In genomic region chr10:14417336-14417735, GRCh38 we compare ENCODE assay signal across 8 cellular contexts.
A peak's percentile ranks its signal among the peaks of the same experiment; 100 is the strongest.
DNase-seq lines count a peak whose midpoint lies in the region; FAIRE-seq and TF ChIP-seq lines count a peak whose summit lies in the region.
"Not testable (repeated sequence)": the region's sequence is repeated elsewhere in the genome, so short reads cannot be mapped to it uniquely, and the experiment has no call there.

No MANE protein-coding gene starts in this region.

- not testable (repeated sequence) for H2AK5ac ChIP-seq in H9 (ENCODE audit: insufficient read length, low read length); mesendoderm (ENCODE audit: low read length); neuronal stem cell (ENCODE audit: low read depth, low read length)

- not testable (repeated sequence) for DNase-seq in Caco-2; H9; astrocyte (ENCODE audit: low read depth); neuronal stem cell (ENCODE audit: low spot score); smooth muscle cell (lab: John Stamatoyannopoulos, UW; ENCODE audit: unreplicated experiment)
- DNase-seq in mesendoderm, result peak; percentile 60

- not testable (repeated sequence) for H3K27me3 Mint-ChIP-seq in Caco-2 (ENCODE audit: insufficient read depth, unreplicated experiment); H9 (ENCODE audit: low read depth); astrocyte (ENCODE audit: low read depth, unreplicated experiment)

- H2BK12ac ChIP-seq in H9 (ENCODE audit: insufficient read length, low read depth, low read length); neuronal stem cell (ENCODE audit: low read length): not testable (repeated sequence)

- not testable (repeated sequence) for H2BK120ac ChIP-seq in H9 (ENCODE audit: low read depth, low read length, poor library complexity, severe bottlenecking); mesendoderm (ENCODE audit: low read depth, low read length); neuronal stem cell (ENCODE audit: low read depth, low read length)

- H3F3A ChIP-seq in smooth muscle cell (ENCODE audit: low read depth), result not testable (repeated sequence)

- not testable (repeated sequence) for H3K4me2 ChIP-seq in H9 (ENCODE audit: insufficient read depth, insufficient read length, low read length); astrocyte (ENCODE audit: low read length); mesendoderm (ENCODE audit: low read length); neuronal stem cell (ENCODE audit: insufficient read depth, low read length, poor library complexity, severe bottlenecking); smooth muscle cell

- TF ChIP-seq CTCF in Caco-2 (IDR thresholded peaks at IDR 0.05; ENCODE audit: insufficient read depth in 1 of 2, low read depth in 1 of 2, low read length in 1 of 2, severe bottlenecking in 1 of 2, unreplicated experiment in 1 of 2); H9 (conservative IDR thresholded peaks at IDR 0.05); astrocyte (IDR thresholded peaks at IDR 0.05; ENCODE audit: insufficient read depth, low read depth, low read length); smooth muscle cell (IDR thresholded peaks at IDR 0.05; ENCODE audit: borderline replicate concordance, insufficient read depth, poor library complexity, severe bottlenecking): not testable (repeated sequence)

- H3K79me2 ChIP-seq in H9 (ENCODE audit: insufficient read depth, low read length); astrocyte (ENCODE audit: insufficient read depth, low read length); mesendoderm (ENCODE audit: control insufficient read depth, insufficient read depth, low read length); smooth muscle cell (ENCODE audit: low read depth): not testable (repeated sequence)

- not testable (repeated sequence) for H3K9me3 Mint-ChIP-seq in Caco-2 (ENCODE audit: unreplicated experiment); H9; astrocyte (ENCODE audit: unreplicated experiment)

- not testable (repeated sequence) for H3K27ac ChIP-seq in H9 (ENCODE audit: insufficient read length, low read depth, low read length); astrocyte (ENCODE audit: low read depth, low read length); neuronal stem cell (replicated peaks; ENCODE audit: low read length)
- H3K27ac ChIP-seq in HUES48 (ENCODE audit: low read depth, low read length) (peak overlapping the region; percentile 88), HUES64 (ENCODE audit: low read depth, low read length) (peak overlapping the region; percentile 74), mesendoderm (ENCODE audit: low read depth, low read length) (peak overlapping the region; percentile 72), smooth muscle cell (ENCODE audit: low read depth) (peak overlapping the region; percentile 91)

- not testable (repeated sequence) for H2AFZ ChIP-seq in H9 (ENCODE audit: low read length); astrocyte (ENCODE audit: low read depth, low read length); smooth muscle cell (ENCODE audit: low read depth)
- H2AFZ ChIP-seq in neuronal stem cell (ENCODE audit: low read length), result peak overlapping the region; percentile 26

- BruUV-seq in Caco-2 (replicated peaks; lab: Mats Ljungman, UMichigan), result not testable (repeated sequence)

- not testable (repeated sequence) for H4K8ac ChIP-seq in H9 (replicated peaks; ENCODE audit: insufficient read length, low read depth, low read length); mesendoderm (ENCODE audit: low read depth, low read length); neuronal stem cell (ENCODE audit: low read depth, low read length)

- not testable (repeated sequence) for H4K5ac ChIP-seq in H9 (ENCODE audit: insufficient read length, low read depth, low read length); mesendoderm (ENCODE audit: low read length)

- H2BK15ac ChIP-seq in H9 (ENCODE audit: low read depth, low read length); mesendoderm (replicated peaks; ENCODE audit: low read depth); neuronal stem cell (ENCODE audit: low read length): not testable (repeated sequence)

- H3T11ph ChIP-seq in H9 (ENCODE audit: low read length), result not testable (repeated sequence)

- CTCF ChIA-PET in Caco-2 (lab: Charles Lee), result not testable (repeated sequence)

- H3K9ac ChIP-seq in H9 (ENCODE audit: extremely low read depth, insufficient read length, low read length); HUES48 (ENCODE audit: low read depth, low read length); HUES64 (ENCODE audit: low read depth, low read length); astrocyte (ENCODE audit: low read length); mesendoderm (ENCODE audit: low read length); neuronal stem cell (ENCODE audit: low read depth, low read length, poor library complexity); smooth muscle cell (ENCODE audit: low read depth): not testable (repeated sequence)

- not testable (repeated sequence) for H3K36me3 ChIP-seq in Caco-2 (ENCODE audit: control insufficient read depth, insufficient read depth, low read length); HUES48 (ENCODE audit: control insufficient read depth, insufficient read depth, low read length); HUES64 (ENCODE audit: insufficient read depth, low read length); astrocyte (ENCODE audit: insufficient read depth, low read length); mesendoderm (ENCODE audit: control insufficient read depth, insufficient read depth, low read length); neuronal stem cell (replicated peaks in 1 of 2; ENCODE audit: control insufficient read depth in 2 of 2, insufficient read depth in 2 of 2, low read length in 2 of 2); smooth muscle cell (ENCODE audit: low read depth)

- H3K4ac ChIP-seq in H9 (ENCODE audit: low read depth, low read length); mesendoderm (ENCODE audit: low read depth, low read length); neuronal stem cell (ENCODE audit: low read length): not testable (repeated sequence)

- H2BK5ac ChIP-seq in H9 (ENCODE audit: insufficient read length, low read length); mesendoderm (ENCODE audit: low read length); neuronal stem cell (ENCODE audit: low read length): not testable (repeated sequence)

- H3K18ac ChIP-seq in H9 (ENCODE audit: insufficient read length, low read depth, low read length); mesendoderm (ENCODE audit: low read length); neuronal stem cell (ENCODE audit: low read length): not testable (repeated sequence)

- H3K4me3 ChIP-seq in Caco-2 (ENCODE audit: low read depth, low read length); HUES48 (ENCODE audit: low read depth, low read length); HUES64 (ENCODE audit: low read length); astrocyte (ENCODE audit: insufficient read depth, low read depth, low read length); mesendoderm (ENCODE audit: low read length); neuronal stem cell (ENCODE audit: low read length in 2 of 2); smooth muscle cell: not testable (repeated sequence)

- not testable (repeated sequence) for H3K9me3 ChIP-seq in Caco-2; H9 (ENCODE audit: control insufficient read depth, low read depth, low read length); HUES48 (ENCODE audit: control insufficient read depth, insufficient read depth, low read length); HUES64 (ENCODE audit: insufficient read depth, low read depth, low read length); astrocyte (ENCODE audit: insufficient read depth, low read depth, low read length); neuronal stem cell (replicated peaks in 1 of 2; ENCODE audit: control insufficient read depth in 2 of 2, insufficient read depth in 1 of 2, low read depth in 1 of 2, low read length in 2 of 2); smooth muscle cell (replicated peaks; ENCODE audit: low read depth)

- no CpG with 5 or more reads among the region's 2 CpGs for WGBS in H9 (ENCODE audit: extremely low coverage, insufficient read length, low lambda C conversion rate)
- WGBS in HUES64, result 15% methylated on average over 2 of the region's 2 CpGs
- no CpG with 5 or more reads among the region's 2 CpGs for whole genome bisulfite sequencing in mesendoderm (ENCODE audit: extremely low coverage, insufficient coverage, low lambda C conversion rate)
- WGBS in neuronal stem cell (ENCODE audit: extremely low coverage in 2 of 2, insufficient read length in 2 of 2, insufficient replicate concordance in 1 of 2), 2 donors, result no CpG with 5 or more reads among the region's 2 CpGs
- WGBS in smooth muscle cell (ENCODE audit: low lambda C conversion rate), result 91% methylated on average over 2 of the region's 2 CpGs

- not testable (repeated sequence) for FAIRE-seq in astrocyte (lab: Jason Lieb, UNC)

- intact Hi-C loops in Caco-2 (cut with micrococcal nuclease; ENCODE audit: unreplicated experiment), result not testable (repeated sequence)

- not testable (repeated sequence) for H3K23me2 ChIP-seq in H9 (ENCODE audit: insufficient read length, low read depth, low read length, poor library complexity, severe bottlenecking)

- H3K27ac Mint-ChIP-seq in Caco-2 (ENCODE audit: unreplicated experiment) (peak overlapping the region; percentile 80), H9 (peak overlapping the region in 2 of 3 experiments; percentile 41 to 70; a peak in 3 of 7 replicates), astrocyte (ENCODE audit: unreplicated experiment) (peak overlapping the region; percentile 44)

- H3K56ac ChIP-seq in H9 (ENCODE audit: insufficient read length, low read depth, low read length); mesendoderm (ENCODE audit: low read length): not testable (repeated sequence)

- not testable (repeated sequence) for H3K23ac ChIP-seq in H9 (ENCODE audit: insufficient read length, low read depth, low read length); mesendoderm (ENCODE audit: low read length); neuronal stem cell (ENCODE audit: low read depth, low read length, poor library complexity)

- H2BK20ac ChIP-seq in H9 (ENCODE audit: low read depth, low read length, poor library complexity, severe bottlenecking), result not testable (repeated sequence)

- POLR2A ChIA-PET in Caco-2 (lab: Charles Lee), result not testable (repeated sequence)

- not testable (repeated sequence) for H3K14ac ChIP-seq in H9 (ENCODE audit: insufficient read depth, low read length); neuronal stem cell (ENCODE audit: low read length)

- not testable (repeated sequence) for H3K4me3 Mint-ChIP-seq in Caco-2 (ENCODE audit: unreplicated experiment); H9; astrocyte (ENCODE audit: unreplicated experiment)

- not testable (repeated sequence) for H3K27me3 ChIP-seq in Caco-2 (replicated peaks; ENCODE audit: control insufficient read depth, insufficient read depth, low read length); H9 (ENCODE audit: insufficient read depth, low read length); HUES48 (ENCODE audit: control insufficient read depth, insufficient read depth, low read length); HUES64 (ENCODE audit: insufficient read depth, low read length); astrocyte (ENCODE audit: insufficient read depth, low read length); mesendoderm (ENCODE audit: insufficient read depth, low read length, poor library complexity); neuronal stem cell (ENCODE audit: control insufficient read depth in 3 of 3, insufficient read depth in 3 of 3, low read depth in 1 of 3, low read length in 3 of 3); smooth muscle cell (ENCODE audit: low read depth)

- not testable (repeated sequence) for H4K91ac ChIP-seq in H9 (ENCODE audit: insufficient read length, low read depth, low read length); neuronal stem cell (ENCODE audit: low read depth, low read length, poor library complexity)

- H3K36me3 Mint-ChIP-seq in Caco-2 (ENCODE audit: insufficient read depth, unreplicated experiment); H9 (ENCODE audit: insufficient read depth in 1 of 3, low read depth in 3 of 3); astrocyte (ENCODE audit: low read depth, unreplicated experiment): not testable (repeated sequence)

- H3K79me1 ChIP-seq in H9 (ENCODE audit: insufficient read depth, low read depth, low read length, poor library complexity, severe bottlenecking); mesendoderm (ENCODE audit: low read length); neuronal stem cell (ENCODE audit: low read depth, low read length): not testable (repeated sequence)

- H4K20me1 ChIP-seq in H9 (ENCODE audit: control insufficient read depth, insufficient read depth, insufficient read length); astrocyte (ENCODE audit: insufficient read depth, low read length); smooth muscle cell (ENCODE audit: low read depth): not testable (repeated sequence)

- H3K4me1 ChIP-seq in Caco-2 (peaks cover 47% of the 10 kb centered on the region), HUES48 (ENCODE audit: control insufficient read depth, insufficient read depth, low read length) (peaks cover 30% of the 10 kb centered on the region), HUES64 (ENCODE audit: insufficient read depth, low read length) (peaks cover 26% of the 10 kb centered on the region), astrocyte (ENCODE audit: insufficient read depth, low read length) (peaks cover 17% of the 10 kb centered on the region), smooth muscle cell (ENCODE audit: low read depth) (peaks cover 11% of the 10 kb centered on the region)
- H3K4me1 ChIP-seq in H9 (ENCODE audit: insufficient read depth, low read length); mesendoderm (ENCODE audit: control insufficient read depth, low read depth, low read length); neuronal stem cell (ENCODE audit: control insufficient read depth in 2 of 2, insufficient read depth in 1 of 2, low read depth in 1 of 2, low read length in 2 of 2): not testable (repeated sequence)

- H3K4me1 Mint-ChIP-seq in Caco-2 (ENCODE audit: low read depth, unreplicated experiment) (peaks cover 33% of the 10 kb centered on the region), H9 (peaks cover 41 to 43% of the 10 kb centered on the region in 2 experiments), astrocyte (ENCODE audit: low read depth, unreplicated experiment) (peaks cover 33% of the 10 kb centered on the region)
